Comparison of ENCODE assay signal across 19 cellular contexts in the genomic region with DNA sequence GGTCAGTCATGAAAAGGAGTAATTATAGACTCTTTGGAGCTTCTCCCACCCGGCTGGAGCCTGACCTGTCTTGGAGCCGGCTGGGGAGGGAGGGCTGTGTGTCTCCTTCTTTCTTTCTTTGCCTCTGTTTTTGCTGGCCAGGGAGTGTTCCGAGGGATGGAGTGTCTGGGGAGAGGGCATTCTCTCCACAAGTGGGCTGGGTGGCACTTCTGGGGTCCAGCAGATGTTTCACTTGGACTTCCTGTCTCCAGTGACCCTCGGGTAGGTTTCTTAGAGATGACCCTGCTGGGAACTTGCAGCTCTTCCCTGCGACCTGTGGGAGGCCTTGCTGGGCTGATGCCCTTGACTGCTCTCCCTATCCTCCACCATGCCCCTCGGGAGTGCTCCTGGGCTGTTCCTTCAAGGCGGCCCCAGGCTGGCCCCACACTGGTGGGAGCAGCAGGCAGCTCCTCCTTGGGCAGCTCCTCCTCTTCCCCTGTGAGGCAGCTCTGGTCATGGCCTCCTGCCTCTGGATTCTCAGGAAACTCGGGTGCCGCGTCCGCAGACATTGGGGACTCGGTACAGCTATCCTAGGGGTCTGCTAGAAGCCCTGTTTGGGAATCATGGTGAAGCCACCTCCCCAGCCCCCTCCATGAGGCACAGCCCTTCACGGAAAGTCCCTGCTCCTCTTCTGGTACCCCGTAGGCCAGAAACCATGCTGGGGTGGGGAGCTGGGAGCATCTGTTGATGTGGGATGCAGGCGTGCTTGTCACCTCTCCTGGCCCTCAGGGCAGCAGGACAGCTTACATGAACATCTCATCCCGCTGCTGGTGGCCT. TPM values are rescaled to one million over a fixed set of nuclear protein-coding genes. Genes with fewer than 3 reads are reported as not detected.
DNase-seq lines count a peak whose midpoint lies in the region; ATAC-seq and TF ChIP-seq lines count a peak whose summit lies in the region.
"Had no signal": no experiment of that assay in that cellular context is flagged by ENCODE, and none has a peak within 500 bp of the region (broad histone marks: within the 10 kb centered on the region; RNA-seq: fewer than 3 reads in every experiment).

No MANE protein-coding gene starts in this region.

- no peaks in the 10 kb centered on the region for H3K4me1 ChIP-seq in prostate gland (replicated peaks)
- H3K4me1 ChIP-seq: A549 had no signal

- no peak for TF ChIP-seq POLR2A in prostate gland (IDR thresholded peaks at IDR 0.05)

- H3K36me3 ChIP-seq in prostate gland, result no peaks in the 10 kb centered on the region

- no peak overlapping the region for H3K4me3 Mint-ChIP-seq in activated naive CD4-positive, alpha-beta T cell treated with anti-CD3 and anti-CD28 coated beads, Interleukin-2, amount 50 U/mL, for 24 hours

- peak overlapping the region; percentile 74 for H3K27ac Mint-ChIP-seq in activated naive CD4-positive, alpha-beta T cell treated with anti-CD3 and anti-CD28 coated beads, Interleukin-2, amount 50 U/mL, for 24 hours

- TF ChIP-seq CTCF in prostate gland (IDR thresholded peaks at IDR 0.05), result no peak

- H3K36me3 Mint-ChIP-seq in activated naive CD4-positive, alpha-beta T cell treated with anti-CD3 and anti-CD28 coated beads, Interleukin-2, amount 50 U/mL, for 24 hours, result peaks cover 19% of the 10 kb centered on the region

- no peaks in the 10 kb centered on the region for H3K9me3 ChIP-seq in prostate gland
- H3K9me3 ChIP-seq: A549 had no signal

- no peaks in the 10 kb centered on the region for H3K27me3 Mint-ChIP-seq in activated naive CD4-positive, alpha-beta T cell treated with anti-CD3 and anti-CD28 coated beads, Interleukin-2, amount 50 U/mL, for 24 hours

- H3K27me3 ChIP-seq in prostate gland (replicated peaks; ENCODE audit: insufficient read depth), result no peaks in the 10 kb centered on the region

- intact Hi-C loops in posterior vena cava (cut with DNase I) (no loop called here), prostate gland (cut with DNase I) (loop anchor here (10.0 kb wide), 1 partner anchor 56 kb away; no protein-coding TSS in a partner anchor)

- H3K9me3 Mint-ChIP-seq in activated naive CD4-positive, alpha-beta T cell treated with anti-CD3 and anti-CD28 coated beads, Interleukin-2, amount 50 U/mL, for 24 hours, result no peaks in the 10 kb centered on the region

- 93% methylated on average over 15 of the region's 16 CpGs for WGBS in prostate gland

- no peak overlapping the region for H3K4me3 ChIP-seq in prostate gland
- H3K4me3 ChIP-seq: A549 had no signal

- peaks cover 67% of the 10 kb centered on the region for H3K4me1 Mint-ChIP-seq in activated naive CD4-positive, alpha-beta T cell treated with anti-CD3 and anti-CD28 coated beads, Interleukin-2, amount 50 U/mL, for 24 hours

- H3K27ac ChIP-seq in prostate gland, result no peak overlapping the region
- H3K27ac ChIP-seq: A549, KMS-11 had no signal

- DNase-seq in activated naive CD4-positive, alpha-beta T cell treated with Interleukin-2 at 50 U/mL for 16 hours, result no peak
- DNase-seq in D341Med (ENCODE audit: low spot score), result peak; percentile 18
- DNase-seq in left kidney (ENCODE audit: low read depth, low spot score), result peak; percentile 55
- DNase-seq in posterior vena cava (ENCODE audit: low spot score), result peak; percentile 72
- DNase-seq in prostate gland (ENCODE audit: low spot score), result no peak
- DNase-seq: C1 segment of cervical spinal cord; DMS79; MV-4-11; NCI-H1694 treated with DMSO at 0.1 percent for 48 hours; NCI-H2107; NCI-H510A; NCI-H748 treated with DMSO at 0.1 percent for 48 hours; NK-92 treated with Interleukin-12 subunit alpha and Interleukin-12 subunit beta, amount 100 ng/mL, for 24 hours; SHP77 had no signal

- ATAC-seq in HG03378 (IDR thresholded peaks at IDR 0.05; ENCODE audit: unreplicated experiment) (no peak), GM18519 (IDR thresholded peaks at IDR 0.05; ENCODE audit: low FRiP score, unreplicated experiment) (no peak)
- ATAC-seq: A549 had no signal

RNA-seq across cellular contexts. Expression of gene APBA2, which starts 44.9 kb away (rescaled TPM):
- total RNA-seq in posterior vena cava (1 to 10 TPM; 2.7 to 4.0 TPM), prostate gland (10 to 100 TPM in 1 of 2 donors, 1 to 10 TPM in 1; 2.6 to 25.3 TPM)

Comparison
In these comparisons a context has a peak if more than half of its experiments do, and no peak if none do; other contexts are left out.
1. DNase-seq: peak in D341Med (single experiment), left kidney (single experiment) and posterior vena cava (single experiment); none in activated naive CD4-positive, alpha-beta T cell treated with Interleukin-2 at 50 U/mL for 16 hours (single experiment) and prostate gland (single experiment).